Comparison of ENCODE assay signal across 3 cellular contexts in genomic region chr12:31021809-31022492, GRCh38.
TF ChIP-seq lines count a peak whose summit lies in the region.

No MANE protein-coding gene starts in this region.

TF ChIP-seq in IMR-90, 13 proteins besides CTCF, POLR2A, EP300 and RAD21:
- TF ChIP-seq RCOR1 (IDR thresholded peaks at IDR 0.05; ENCODE audit: insufficient replicate concordance, low read length) = no peak
- TF ChIP-seq BHLHE40 (IDR thresholded peaks at IDR 0.05; ENCODE audit: low read depth, low read length) = no peak

TF ChIP-seq in SK-N-SH treated with all-trans-retinoic acid at 6 μM for 48 hours, 23 proteins besides CTCF, POLR2A, EP300 and RAD21 (continued from another document):
- no peak for TF ChIP-seq ZC3H10 (CRISPR knock-in tag; IDR thresholded peaks at IDR 0.05)

TF ChIP-seq in GM23338, 12 proteins besides CTCF, POLR2A, EP300 and RAD21 (continued from another document):
- TF ChIP-seq, protein P1, sequence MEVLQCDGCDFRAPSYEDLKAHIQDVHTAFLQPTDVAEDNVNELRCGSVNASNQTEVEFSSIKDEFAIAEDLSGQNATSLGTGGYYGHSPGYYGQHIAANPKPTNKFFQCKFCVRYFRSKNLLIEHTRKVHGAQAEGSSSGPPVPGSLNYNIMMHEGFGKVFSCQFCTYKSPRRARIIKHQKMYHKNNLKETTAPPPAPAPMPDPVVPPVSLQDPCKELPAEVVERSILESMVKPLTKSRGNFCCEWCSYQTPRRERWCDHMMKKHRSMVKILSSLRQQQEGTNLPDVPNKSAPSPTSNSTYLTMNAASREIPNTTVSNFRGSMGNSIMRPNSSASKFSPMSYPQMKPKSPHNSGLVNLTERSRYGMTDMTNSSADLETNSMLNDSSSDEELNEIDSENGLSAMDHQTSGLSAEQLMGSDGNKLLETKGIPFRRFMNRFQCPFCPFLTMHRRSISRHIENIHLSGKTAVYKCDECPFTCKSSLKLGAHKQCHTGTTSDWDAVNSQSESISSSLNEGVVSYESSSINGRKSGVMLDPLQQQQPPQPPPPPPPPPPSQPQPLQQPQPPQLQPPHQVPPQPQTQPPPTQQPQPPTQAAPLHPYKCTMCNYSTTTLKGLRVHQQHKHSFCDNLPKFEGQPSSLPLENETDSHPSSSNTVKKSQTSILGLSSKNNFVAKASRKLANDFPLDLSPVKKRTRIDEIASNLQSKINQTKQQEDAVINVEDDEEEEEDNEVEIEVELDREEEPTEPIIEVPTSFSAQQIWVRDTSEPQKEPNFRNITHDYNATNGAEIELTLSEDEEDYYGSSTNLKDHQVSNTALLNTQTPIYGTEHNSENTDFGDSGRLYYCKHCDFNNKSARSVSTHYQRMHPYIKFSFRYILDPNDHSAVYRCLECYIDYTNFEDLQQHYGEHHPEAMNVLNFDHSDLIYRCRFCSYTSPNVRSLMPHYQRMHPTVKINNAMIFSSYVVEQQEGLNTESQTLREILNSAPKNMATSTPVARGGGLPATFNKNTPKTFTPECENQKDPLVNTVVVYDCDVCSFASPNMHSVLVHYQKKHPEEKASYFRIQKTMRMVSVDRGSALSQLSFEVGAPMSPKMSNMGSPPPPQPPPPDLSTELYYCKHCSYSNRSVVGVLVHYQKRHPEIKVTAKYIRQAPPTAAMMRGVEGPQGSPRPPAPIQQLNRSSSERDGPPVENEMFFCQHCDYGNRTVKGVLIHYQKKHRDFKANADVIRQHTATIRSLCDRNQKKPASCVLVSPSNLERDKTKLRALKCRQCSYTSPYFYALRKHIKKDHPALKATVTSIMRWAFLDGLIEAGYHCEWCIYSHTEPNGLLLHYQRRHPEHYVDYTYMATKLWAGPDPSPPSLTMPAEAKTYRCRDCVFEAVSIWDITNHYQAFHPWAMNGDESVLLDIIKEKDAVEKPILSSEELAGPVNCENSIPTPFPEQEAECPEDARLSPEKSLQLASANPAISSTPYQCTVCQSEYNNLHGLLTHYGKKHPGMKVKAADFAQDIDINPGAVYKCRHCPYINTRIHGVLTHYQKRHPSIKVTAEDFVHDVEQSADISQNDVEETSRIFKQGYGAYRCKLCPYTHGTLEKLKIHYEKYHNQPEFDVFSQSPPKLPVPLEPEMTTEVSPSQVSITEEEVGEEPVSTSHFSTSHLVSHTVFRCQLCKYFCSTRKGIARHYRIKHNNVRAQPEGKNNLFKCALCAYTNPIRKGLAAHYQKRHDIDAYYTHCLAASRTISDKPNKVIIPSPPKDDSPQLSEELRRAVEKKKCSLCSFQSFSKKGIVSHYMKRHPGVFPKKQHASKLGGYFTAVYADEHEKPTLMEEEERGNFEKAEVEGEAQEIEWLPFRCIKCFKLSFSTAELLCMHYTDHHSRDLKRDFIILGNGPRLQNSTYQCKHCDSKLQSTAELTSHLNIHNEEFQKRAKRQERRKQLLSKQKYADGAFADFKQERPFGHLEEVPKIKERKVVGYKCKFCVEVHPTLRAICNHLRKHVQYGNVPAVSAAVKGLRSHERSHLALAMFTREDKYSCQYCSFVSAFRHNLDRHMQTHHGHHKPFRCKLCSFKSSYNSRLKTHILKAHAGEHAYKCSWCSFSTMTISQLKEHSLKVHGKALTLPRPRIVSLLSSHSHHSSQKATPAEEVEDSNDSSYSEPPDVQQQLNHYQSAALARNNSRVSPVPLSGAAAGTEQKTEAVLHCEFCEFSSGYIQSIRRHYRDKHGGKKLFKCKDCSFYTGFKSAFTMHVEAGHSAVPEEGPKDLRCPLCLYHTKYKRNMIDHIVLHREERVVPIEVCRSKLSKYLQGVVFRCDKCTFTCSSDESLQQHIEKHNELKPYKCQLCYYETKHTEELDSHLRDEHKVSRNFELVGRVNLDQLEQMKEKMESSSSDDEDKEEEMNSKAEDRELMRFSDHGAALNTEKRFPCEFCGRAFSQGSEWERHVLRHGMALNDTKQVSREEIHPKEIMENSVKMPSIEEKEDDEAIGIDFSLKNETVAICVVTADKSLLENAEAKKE (CRISPR knock-in tag; IDR thresholded peaks at IDR 0.05) = no peak
- TF ChIP-seq ZNF331 (CRISPR knock-in tag; IDR thresholded peaks at IDR 0.05; ENCODE audit: low read depth) (no peak), CREB1 (CRISPR knock-in tag; IDR thresholded peaks at IDR 0.05; ENCODE audit: low read depth) (no peak)
